8 cellular contexts compared by ENCODE assay signal in the genomic region with DNA sequence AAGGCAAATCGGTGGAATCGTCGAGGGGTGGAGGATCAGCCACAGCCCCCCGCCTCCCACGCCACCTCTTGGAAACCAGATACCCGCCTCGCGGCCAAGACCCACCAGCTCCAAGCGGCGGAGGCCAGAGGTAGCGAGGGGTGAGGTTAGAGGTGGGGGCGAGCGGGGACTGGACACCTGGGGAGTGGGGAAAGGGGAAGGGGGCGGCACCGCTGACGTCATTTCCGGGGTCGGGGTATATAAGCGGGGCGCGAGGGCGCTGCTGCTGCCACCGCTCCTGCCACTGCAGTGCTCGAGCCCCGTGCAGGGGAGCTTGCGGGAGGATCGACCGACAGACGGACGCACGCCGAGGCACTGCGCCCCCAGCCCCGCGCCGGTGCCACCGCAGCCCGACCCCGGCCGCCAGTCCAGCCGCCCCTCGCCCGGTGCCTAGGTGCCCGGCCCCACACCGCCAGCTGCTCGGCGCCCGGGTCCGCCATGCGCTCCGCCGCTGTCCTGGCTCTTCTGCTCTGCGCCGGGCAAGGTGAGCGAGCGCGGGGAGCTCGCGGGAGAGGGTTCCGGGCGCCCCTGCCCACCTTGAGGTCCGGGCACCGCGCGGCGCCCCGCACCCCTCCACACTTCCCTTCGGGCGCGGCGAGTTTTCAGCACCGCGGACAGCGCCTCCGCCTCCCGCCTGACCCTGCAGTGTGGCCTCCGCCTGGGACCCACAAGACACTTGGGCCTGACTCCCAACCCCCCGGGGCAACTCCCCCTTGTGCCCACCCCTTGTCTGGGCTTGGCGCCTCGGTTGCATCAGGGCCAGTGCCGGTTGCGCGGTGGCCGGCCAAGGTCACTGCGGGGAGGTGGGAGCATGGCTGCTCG. TPM values are rescaled to one million over a fixed set of nuclear protein-coding genes. Genes with fewer than 3 reads are reported as not detected.
DNase-seq lines count a peak whose midpoint lies in the region; ATAC-seq and TF ChIP-seq lines count a peak whose summit lies in the region.

TSS of gene CHGA (plus strand) at position 268 of the 861 bp plus-strand sequence. CDS start at position 478, 210 bp downstream.

- ATAC-seq in left lung (peak; percentile 90), GM18907 (IDR thresholded peaks at IDR 0.05; ENCODE audit: unreplicated experiment) (no peak)
- ATAC-seq in stimulated activated effector memory CD8-positive, alpha-beta T cell treated with anti-CD3 and anti-CD28 coated beads, Interleukin-12 subunit alpha, Interleukin-12 subunit beta, amount 100 ng/mL, for 72 hours, result peak; percentile 56

- H3K4me3 ChIP-seq in cardiac fibroblast (replicated peaks in 1 of 2; ENCODE audit: low read depth in 2 of 2, low read length in 2 of 2), result no peak within 1 kb of the TSS
- no peak within 1 kb of the TSS for H3K4me3 ChIP-seq in left lung

- peaks cover 9 to 65% of the 10 kb centered on the region in 2 donors for H3K27me3 ChIP-seq in left lung

- no peak within 1 kb of the TSS for H3K27ac ChIP-seq in left lung

- no peaks in the 10 kb centered on the region for H3K9me3 Mint-ChIP-seq in T-helper 2 cell treated with Interferon-gamma antibody and Interleukin-4, amounts not matched to agents 5 μg/mL and 100 μg/mL, for 36 hours
- no peaks in the 10 kb centered on the region for H3K9me3 Mint-ChIP-seq in stimulated activated effector memory CD8-positive, alpha-beta T cell treated with anti-CD3 and anti-CD28 coated beads, Interleukin-12 subunit alpha, Interleukin-12 subunit beta, amount 100 ng/mL, for 72 hours

- H3K4me1 ChIP-seq in left lung, result peaks cover 0 to 7% of the 10 kb centered on the region in 2 donors

- H3K36me3 ChIP-seq in left lung, result no peaks in the 10 kb centered on the region

- no peak within 1 kb of the TSS for H3K4me3 Mint-ChIP-seq in T-helper 2 cell treated with Interferon-gamma antibody and Interleukin-4, amounts not matched to agents 5 μg/mL and 100 μg/mL, for 36 hours
- no peak within 1 kb of the TSS for H3K4me3 Mint-ChIP-seq in stimulated activated effector memory CD8-positive, alpha-beta T cell treated with anti-CD3 and anti-CD28 coated beads, Interleukin-12 subunit alpha, Interleukin-12 subunit beta, amount 100 ng/mL, for 72 hours

- intact Hi-C loops in left lung (cut with DNase I), result no loop called here

- TF ChIP-seq CTCF in cardiac fibroblast (IDR thresholded peaks at IDR 0.05; ENCODE audit: low read depth, low read length) (no peak), left lung (IDR thresholded peaks at IDR 0.05) (no peak)

- peaks cover 16% of the 10 kb centered on the region for H3K27me3 Mint-ChIP-seq in T-helper 2 cell treated with Interferon-gamma antibody and Interleukin-4, amounts not matched to agents 5 μg/mL and 100 μg/mL, for 36 hours (ENCODE audit: low read depth)

- H3K4me1 Mint-ChIP-seq in T-helper 2 cell treated with Interferon-gamma antibody and Interleukin-4, amounts not matched to agents 5 μg/mL and 100 μg/mL, for 36 hours (ENCODE audit: low read depth), result no peaks in the 10 kb centered on the region
- H3K4me1 Mint-ChIP-seq in stimulated activated effector memory CD8-positive, alpha-beta T cell treated with anti-CD3 and anti-CD28 coated beads, Interleukin-12 subunit alpha, Interleukin-12 subunit beta, amount 100 ng/mL, for 72 hours, result no peaks in the 10 kb centered on the region

- peak; percentile 83 for DNase-seq in DMS79 treated with DMSO at 0.1 percent for 48 hours (lab: John Stamatoyannopoulos, UW)
- DNase-seq in NCI-H1092 (lab: John Stamatoyannopoulos, UW), result peak; percentile 84
- peak; percentile 38 for DNase-seq in T-helper 2 cell treated with Interferon-gamma antibody and Interleukin-4, amounts not matched to agents 5 μg/mL and 100 μg/mL, for 36 hours (ENCODE audit: low spot score)
- DNase-seq in cardiac fibroblast (ENCODE audit: low read depth in 2 of 2), result peak; percentile 28 to 54
- DNase-seq in left lung, result peak; percentile 51 to 87
- peak; percentile 47 to 62 for DNase-seq in stimulated activated effector memory CD8-positive, alpha-beta T cell treated with anti-CD3 and anti-CD28 coated beads, Interleukin-12 subunit alpha, Interleukin-12 subunit beta, amount 100 ng/mL, for 72 hours (ENCODE audit: low spot score in 2 of 2)
- DNase-seq in OCI-M2 (lab: John Stamatoyannopoulos, UW; ENCODE audit: unreplicated experiment), result no peak

- H3K36me3 Mint-ChIP-seq in T-helper 2 cell treated with Interferon-gamma antibody and Interleukin-4, amounts not matched to agents 5 μg/mL and 100 μg/mL, for 36 hours (ENCODE audit: low read depth), result no peaks in the 10 kb centered on the region
- no peaks in the 10 kb centered on the region for H3K36me3 Mint-ChIP-seq in stimulated activated effector memory CD8-positive, alpha-beta T cell treated with anti-CD3 and anti-CD28 coated beads, Interleukin-12 subunit alpha, Interleukin-12 subunit beta, amount 100 ng/mL, for 72 hours

- no peaks in the 10 kb centered on the region for H3K9me3 ChIP-seq in left lung

- no peak within 1 kb of the TSS for H3K27ac Mint-ChIP-seq in T-helper 2 cell treated with Interferon-gamma antibody and Interleukin-4, amounts not matched to agents 5 μg/mL and 100 μg/mL, for 36 hours
- no peak within 1 kb of the TSS for H3K27ac Mint-ChIP-seq in stimulated activated effector memory CD8-positive, alpha-beta T cell treated with anti-CD3 and anti-CD28 coated beads, Interleukin-12 subunit alpha, Interleukin-12 subunit beta, amount 100 ng/mL, for 72 hours

RNA-seq across cellular contexts. Expression of gene CHGA, which starts in this region (rescaled TPM):
- under 1 TPM in 1 of 2 donors, not detected in 1; 0.12 TPM for total RNA-seq in left lung

Comparison
In these comparisons a context has a peak if more than half of its experiments do, and no peak if none do; other contexts are left out.
1. Peak in DNase-seq and ATAC-seq in left lung; RNA of the gene not detected or under 1 TPM.